2 cellular contexts compared by ENCODE assay signal in genomic region chr10:7700577-7701125, GRCh38.
TF ChIP-seq lines count a peak whose summit lies in the region.

No MANE protein-coding gene starts in this region.

TF ChIP-seq in A549, 52 proteins besides CTCF, POLR2A, EP300 and RAD21 (continued from another document and continues in another):
- no peak for TF ChIP-seq PHF8 (IDR thresholded peaks at IDR 0.05; ENCODE audit: borderline replicate concordance, low read depth)
- no peak for TF ChIP-seq KDM1A (IDR thresholded peaks at IDR 0.05; ENCODE audit: low read depth)
- TF ChIP-seq HOXA7 (CRISPR knock-in tag; IDR thresholded peaks at IDR 0.05), result no peak
- TF ChIP-seq JUNB (IDR thresholded peaks at IDR 0.05), result peak; percentile 55
- no peak for TF ChIP-seq HES2 (IDR thresholded peaks at IDR 0.05)
- TF ChIP-seq TFCP2L1 (CRISPR knock-in tag; IDR thresholded peaks at IDR 0.05), result no peak
- TF ChIP-seq RNF2 (IDR thresholded peaks at IDR 0.05; ENCODE audit: borderline replicate concordance, low read depth), result no peak
- no peak for TF ChIP-seq GATA3 (IDR thresholded peaks at IDR 0.05; ENCODE audit: borderline replicate concordance)
- TF ChIP-seq ZNF302 (CRISPR knock-in tag; IDR thresholded peaks at IDR 0.05), result no peak
- TF ChIP-seq CBX2 (IDR thresholded peaks at IDR 0.05; ENCODE audit: borderline replicate concordance, low read depth), result no peak
- TF ChIP-seq HMGXB4 (CRISPR knock-in tag; IDR thresholded peaks at IDR 0.05; ENCODE audit: borderline replicate concordance), result no peak
- TF ChIP-seq NFE2L2 (conservative IDR thresholded peaks at IDR 0.05; ENCODE audit: low read length), result 0 out of 2 replicates have a peak, but pooled peaks have one; percentile 15
- TF ChIP-seq JUN (IDR thresholded peaks at IDR 0.05), result peak in 1 of 2 experiments; percentile 43; a peak in 1 of 5 replicates
- no peak for TF ChIP-seq HEYL (CRISPR knock-in tag; IDR thresholded peaks at IDR 0.05)
- no peak for TF ChIP-seq ZC3H11A (IDR thresholded peaks at IDR 0.05)
- no peak for TF ChIP-seq RARB (CRISPR knock-in tag; IDR thresholded peaks at IDR 0.05)
- no peak for TF ChIP-seq NPAS2 (CRISPR knock-in tag; IDR thresholded peaks at IDR 0.05; ENCODE audit: borderline replicate concordance)
- TF ChIP-seq SMC3 (IDR thresholded peaks at IDR 0.05), result no peak
- TF ChIP-seq BHLHE40 (IDR thresholded peaks at IDR 0.05; ENCODE audit: low read depth, low read length), result no peak
- no peak for TF ChIP-seq MYC (IDR thresholded peaks at IDR 0.05; ENCODE audit: borderline replicate concordance, low read length)
- TF ChIP-seq MAX (IDR thresholded peaks at IDR 0.05), result no peak
- TF ChIP-seq RCOR1 (IDR thresholded peaks at IDR 0.05; ENCODE audit: low read depth, low read length), result no peak
- no peak for TF ChIP-seq TP53 (CRISPR knock-in tag; IDR thresholded peaks at IDR 0.05)
- no peak for TF ChIP-seq ATOH8 (CRISPR knock-in tag; IDR thresholded peaks at IDR 0.05; ENCODE audit: low read depth)
- TF ChIP-seq NR3C1 (IDR thresholded peaks at IDR 0.05), result no peak
- no peak for TF ChIP-seq CBX8 (IDR thresholded peaks at IDR 0.05)
- TF ChIP-seq FOSB (CRISPR knock-in tag; IDR thresholded peaks at IDR 0.05), result no peak
- TF ChIP-seq RFX5 (IDR thresholded peaks at IDR 0.05), result no peak
- no peak for TF ChIP-seq REST (IDR thresholded peaks at IDR 0.05)
- no peak for TF ChIP-seq CHD4 (IDR thresholded peaks at IDR 0.05; ENCODE audit: borderline replicate concordance)
- TF ChIP-seq HOXB13 (CRISPR knock-in tag; IDR thresholded peaks at IDR 0.05; ENCODE audit: low read depth), result no peak
- no peak for TF ChIP-seq ZFP36 (IDR thresholded peaks at IDR 0.05; ENCODE audit: borderline replicate concordance, partially characterized antibody)
- TF ChIP-seq KDM5A (IDR thresholded peaks at IDR 0.05), result no peak
- no peak for TF ChIP-seq SREBF2 (IDR thresholded peaks at IDR 0.05)
- no peak for TF ChIP-seq HOXB5 (CRISPR knock-in tag; IDR thresholded peaks at IDR 0.05)
- no peak for TF ChIP-seq EHMT2 (IDR thresholded peaks at IDR 0.05; ENCODE audit: low read depth)

TF ChIP-seq in liver, 16 proteins besides CTCF, POLR2A, EP300 and RAD21 (continued from another document):
- TF ChIP-seq REST (IDR thresholded peaks at IDR 0.05) (peak; percentile 52), YY1 (IDR thresholded peaks at IDR 0.05) (peak; percentile 92), SP1 (IDR thresholded peaks at IDR 0.05) (peak; percentile 93), JUND (IDR thresholded peaks at IDR 0.05) (peak; percentile 72 to 76), HNF4G (IDR thresholded peaks at IDR 0.05) (peak; percentile 93), ATF3 (IDR thresholded peaks at IDR 0.05) (peak; percentile 59), EGR1 (IDR thresholded peaks at IDR 0.05; ENCODE audit: low read depth in 2 of 2) (no peak), NR2F2 (IDR thresholded peaks at IDR 0.05) (peak; percentile 93)
